In genomic region chr21:32595431-32595830, GRCh38 we compare ENCODE assay signal across 29 cellular contexts. TPM values are rescaled to one million over a fixed set of nuclear protein-coding genes. Genes with fewer than 3 reads are reported as not detected.
"Had no signal": no experiment of that assay in that cellular context is flagged by ENCODE, and none has a peak within 500 bp of the region (broad histone marks: within the 10 kb centered on the region; RNA-seq: fewer than 3 reads in every experiment).

No MANE protein-coding gene starts in this region.

- H3K9ac ChIP-seq: neural progenitor cell, parathyroid adenoma had no signal

- H3K4me3 ChIP-seq: neural progenitor cell, ovary, psoas muscle, right lobe of liver, skin epidermis, smooth muscle cell, suprapubic skin, testis, tibial artery, transverse colon, upper lobe of right lung, uterus had no signal

- DNase-seq: naive thymus-derived CD4-positive, alpha-beta T cell; natural killer cell; occipital lobe; ovary; psoas muscle; right cardiac atrium; right lobe of liver; stimulated activated CD4-positive, alpha-beta T cell treated with anti-CD3 and anti-CD28 coated beads, Interleukin-15, amount 100 ng/mL, for 24 hours; stimulated activated CD4-positive, alpha-beta T cell treated with anti-CD3 and anti-CD28 coated beads, Interleukin-2, amount 100 ng/mL, for 24 hours; stimulated activated CD4-positive, alpha-beta T cell treated with anti-CD3 and anti-CD28 coated beads, Interleukin-2, amount 100 ng/mL, for 48 hours; stimulated activated CD4-positive, alpha-beta T cell treated with anti-CD3 and anti-CD28 coated beads, Interleukin-4, amount 100 ng/mL, for 24 hours; stimulated activated naive CD4-positive, alpha-beta T cell; stimulated activated naive CD8-positive, alpha-beta T cell treated with anti-CD3 and anti-CD28 coated beads, Interleukin-15, amount 100 ng/mL, for 72 hours; stimulated activated naive CD8-positive, alpha-beta T cell treated with anti-CD3 and anti-CD28 coated beads, Interleukin-15, Interleukin-2, amounts not matched to agents 100 U/mL and 50 U/mL, for 24 hours; substantia nigra; testis; tibial artery; transverse colon; upper lobe of right lung; uterus had no signal

- H3K36me3 Mint-ChIP-seq: neural progenitor cell, type B pancreatic cell had no signal

- H3K27me3 ChIP-seq: neural progenitor cell, ovary, right lobe of liver, suprapubic skin, testis, transverse colon, upper lobe of right lung, uterus had no signal

- H3K9me3 ChIP-seq: ovary, psoas muscle, right lobe of liver, suprapubic skin, testis, tibial artery, transverse colon, upper lobe of right lung, uterus had no signal

- H3K4me2 ChIP-seq: neural progenitor cell, smooth muscle cell had no signal

- H3K27me3 Mint-ChIP-seq: naive thymus-derived CD4-positive, alpha-beta T cell; stimulated activated naive CD8-positive, alpha-beta T cell treated with anti-CD3 and anti-CD28 coated beads, Interleukin-15, amount 100 ng/mL, for 72 hours; type B pancreatic cell had no signal

- H3K79me2 ChIP-seq: parathyroid adenoma had no signal

- H3K4me1 ChIP-seq: neural progenitor cell, parathyroid adenoma, psoas muscle, suprapubic skin, testis, tibial artery, transverse colon, upper lobe of right lung, uterus had no signal

- H3K27ac ChIP-seq: neural progenitor cell, ovary, parathyroid adenoma, psoas muscle, skin epidermis, suprapubic skin, testis, tibial artery, transverse colon, upper lobe of right lung, uterus had no signal

- H2AFZ ChIP-seq: neural progenitor cell, parathyroid adenoma had no signal

- H3K36me3 ChIP-seq: neural progenitor cell, ovary, right lobe of liver, transverse colon, uterus had no signal

- H3K4me3 Mint-ChIP-seq: naive thymus-derived CD4-positive, alpha-beta T cell; natural killer cell; nephron; neural progenitor cell; stimulated activated memory B cell treated with anti-CD40 and anti-IgM and Interleukin-4, amounts not matched to agents 10 μg/mL and 1 μg/mL and 100 μg/mL, for 72 hours; type B pancreatic cell had no signal

- H3K4me1 Mint-ChIP-seq: natural killer cell, neural progenitor cell had no signal

- H3K9me3 Mint-ChIP-seq: naive thymus-derived CD4-positive, alpha-beta T cell; natural killer cell; nephron; neural progenitor cell; stimulated activated memory B cell treated with anti-CD40 and anti-IgM and Interleukin-4, amounts not matched to agents 10 μg/mL and 1 μg/mL and 100 μg/mL, for 72 hours; stimulated activated naive CD8-positive, alpha-beta T cell treated with anti-CD3 and anti-CD28 coated beads, Interleukin-15, amount 100 ng/mL, for 72 hours; type B pancreatic cell had no signal

- ATAC-seq: naive thymus-derived CD4-positive, alpha-beta T cell; natural killer cell; psoas muscle; right cardiac atrium; stimulated activated memory B cell treated with anti-CD40 and anti-IgM and Interleukin-4, amounts not matched to agents 10 μg/mL and 1 μg/mL and 100 μg/mL, for 72 hours; stimulated activated naive CD8-positive, alpha-beta T cell treated with anti-CD3 and anti-CD28 coated beads, Interleukin-15, Interleukin-2, amounts not matched to agents 100 U/mL and 50 U/mL, for 24 hours; upper lobe of right lung had no signal

- H3K27ac Mint-ChIP-seq: natural killer cell; nephron; neural progenitor cell; progenitor cell of endocrine pancreas; stimulated activated memory B cell treated with anti-CD40 and anti-IgM and Interleukin-4, amounts not matched to agents 10 μg/mL and 1 μg/mL and 100 μg/mL, for 72 hours; stimulated activated naive CD8-positive, alpha-beta T cell treated with anti-CD3 and anti-CD28 coated beads, Interleukin-15, amount 100 ng/mL, for 72 hours; type B pancreatic cell had no signal

RNA-seq across cellular contexts. Expression of gene TCP10L, which starts 10.1 kb away (rescaled TPM):
- total RNA-seq: smooth muscle cell had no signal
